Comparison of ENCODE assay signal across 11 cellular contexts in the genomic region with DNA sequence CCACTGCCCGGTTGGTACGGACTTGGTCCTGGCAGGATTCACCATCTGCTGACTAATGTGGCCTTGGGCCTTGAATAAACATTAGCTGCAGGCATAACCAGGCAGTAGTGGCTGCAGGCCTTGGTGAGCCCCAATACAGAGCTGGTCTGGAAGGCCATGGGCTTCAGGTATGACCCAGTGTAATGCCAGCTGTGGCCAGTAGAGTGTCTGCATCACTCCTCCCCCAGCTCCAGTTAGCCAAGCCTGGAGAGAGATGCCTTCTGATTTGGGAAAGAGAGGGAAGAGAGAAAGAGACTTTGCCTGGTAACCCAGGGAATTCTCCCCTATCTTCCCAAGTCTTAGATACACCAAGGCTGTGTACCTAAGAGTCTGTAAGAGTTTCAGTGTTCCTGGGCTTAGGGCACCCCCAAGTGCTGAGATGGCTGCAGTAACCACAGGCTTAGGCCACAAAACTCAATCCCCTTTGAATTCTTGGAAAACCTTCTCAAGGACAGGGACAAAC. TPM values are rescaled to one million over a fixed set of nuclear protein-coding genes. Genes with fewer than 3 reads are reported as not detected.
DNase-seq lines count a peak whose midpoint lies in the region; FAIRE-seq and TF ChIP-seq lines count a peak whose summit lies in the region.
"Had no signal": no experiment of that assay in that cellular context is flagged by ENCODE, and none has a peak within 500 bp of the region (broad histone marks: within the 10 kb centered on the region; RNA-seq: fewer than 3 reads in every experiment).

No MANE protein-coding gene starts in this region.

- H2BK12ac ChIP-seq in neuronal stem cell (ENCODE audit: low read length), result no peak overlapping the region

- no peak overlapping the region for H3K27ac Mint-ChIP-seq in Caco-2 (ENCODE audit: unreplicated experiment)
- H3K27ac Mint-ChIP-seq: activated T-cell treated with anti-CD3 and anti-CD28 coated beads, Interleukin-2, amount 50 U/mL, for 72 hours had no signal

- H3K9me3 Mint-ChIP-seq in Caco-2 (ENCODE audit: unreplicated experiment), result no peaks in the 10 kb centered on the region

- H3K9me3 ChIP-seq in Caco-2 (no peaks in the 10 kb centered on the region), liver (ENCODE audit: control insufficient read depth in 4 of 4, low read length in 3 of 4) (no peaks in the 10 kb centered on the region), neuronal stem cell (replicated peaks in 1 of 2; ENCODE audit: control insufficient read depth in 2 of 2, insufficient read depth in 1 of 2, low read depth in 1 of 2, low read length in 2 of 2) (no peaks in the 10 kb centered on the region), vagina (no peaks in the 10 kb centered on the region)

- intact Hi-C loops in Caco-2 (cut with micrococcal nuclease; ENCODE audit: unreplicated experiment) (loop anchor here (1.0 to 10.0 kb wide), 3 partner anchors 33 to 441 kb away; no protein-coding TSS in a partner anchor), vagina (cut with DNase I) (loop anchor here (10.0 kb wide), 1 partner anchor 61 kb away; no protein-coding TSS in a partner anchor)

- in situ Hi-C loops in astrocyte of the cerebellum (cut with HindIII; ENCODE audit: low sequenced_read_pairs), result no loop called here

- no peak overlapping the region for H4K8ac ChIP-seq in neuronal stem cell (ENCODE audit: low read depth, low read length)

- no peak overlapping the region for H2BK15ac ChIP-seq in neuronal stem cell (ENCODE audit: low read length)

- no peak overlapping the region for H2BK5ac ChIP-seq in neuronal stem cell (ENCODE audit: low read length)

- no peaks in the 10 kb centered on the region for H3K27me3 Mint-ChIP-seq in Caco-2 (ENCODE audit: insufficient read depth, unreplicated experiment)

- no peak for FAIRE-seq in HTR-8/SVneo (lab: Jason Lieb, UNC)

- no peaks in the 10 kb centered on the region for H3K79me1 ChIP-seq in neuronal stem cell (ENCODE audit: low read depth, low read length)

- H3K4me1 ChIP-seq in Caco-2 (peaks cover 8% of the 10 kb centered on the region; the same call in 1 of the 2 replicates), liver (ENCODE audit: control insufficient read depth in 4 of 4, insufficient read depth in 4 of 4, low read length in 3 of 4) (peaks cover 8 to 35% (median 28%) of the 10 kb centered on the region in 4 donors), neuronal stem cell (ENCODE audit: control insufficient read depth in 2 of 2, insufficient read depth in 1 of 2, low read depth in 1 of 2, low read length in 2 of 2) (peaks cover 0 to 4% of the 10 kb centered on the region in 2 donors), vagina (no peaks in the 10 kb centered on the region)

- peak overlapping the region; percentile 68 to 69 for H3K27ac ChIP-seq in liver (ENCODE audit: low read depth in 1 of 2, low read length in 2 of 2)
- no peak overlapping the region for H3K27ac ChIP-seq in neuronal stem cell (replicated peaks; ENCODE audit: low read length)
- H3K27ac ChIP-seq in vagina, result no peak overlapping the region
- H3K27ac ChIP-seq: heart left ventricle had no signal

- H2AK5ac ChIP-seq in neuronal stem cell (ENCODE audit: low read depth, low read length), result no peak overlapping the region

- H2AFZ ChIP-seq in neuronal stem cell (ENCODE audit: low read length), result no peak overlapping the region

- H3K4me1 Mint-ChIP-seq in Caco-2 (ENCODE audit: low read depth, unreplicated experiment), result peaks cover 1% of the 10 kb centered on the region

- no peak overlapping the region for H2BK120ac ChIP-seq in neuronal stem cell (ENCODE audit: low read depth, low read length)

- H3K23ac ChIP-seq in neuronal stem cell (ENCODE audit: low read depth, low read length, poor library complexity), result no peak overlapping the region

- TF ChIP-seq CTCF in Caco-2 (IDR thresholded peaks at IDR 0.05; ENCODE audit: insufficient read depth in 1 of 2, low read depth in 1 of 2, low read length in 1 of 2, severe bottlenecking in 1 of 2, unreplicated experiment in 1 of 2) (peak; percentile 46 to 67), HFF-Myc (IDR thresholded peaks at IDR 0.05; ENCODE audit: low read depth, low read length, missing control alignments) (peak; percentile 44), astrocyte of the cerebellum (IDR thresholded peaks at IDR 0.05; ENCODE audit: low read depth, low read length, missing control alignments) (peak; percentile 49), liver (IDR thresholded peaks at IDR 0.05; ENCODE audit: low read depth, low read length, missing input control) (peak; percentile 65), vagina (IDR thresholded peaks at IDR 0.05) (peak in 1 of 3 experiments; percentile 14)

- no peak overlapping the region for H3K18ac ChIP-seq in neuronal stem cell (ENCODE audit: low read length)

- H3K27me3 ChIP-seq in Caco-2 (replicated peaks; ENCODE audit: control insufficient read depth, insufficient read depth, low read length) (no peaks in the 10 kb centered on the region), liver (ENCODE audit: control insufficient read depth in 4 of 4, insufficient read depth in 4 of 4, low read length in 3 of 4) (no peaks in the 10 kb centered on the region), neuronal stem cell (ENCODE audit: control insufficient read depth in 3 of 3, insufficient read depth in 3 of 3, low read depth in 1 of 3, low read length in 3 of 3) (no peaks in the 10 kb centered on the region), vagina (no peaks in the 10 kb centered on the region)
- H3K27me3 ChIP-seq: heart left ventricle had no signal

- DNase-seq in Caco-2 (peak; percentile 48 to 51), HFF-Myc (ENCODE audit: extremely low read depth, low read depth) (no peak), astrocyte of the cerebellum (ENCODE audit: low read depth) (no peak), neuronal stem cell (ENCODE audit: low spot score) (no peak), NCI-H2107 (lab: John Stamatoyannopoulos, UW) (no peak), HTR-8/SVneo (ENCODE audit: insufficient read length, low spot score) (no peak), vagina (ENCODE audit: extremely low spot score in 2 of 2) (no peak)
- DNase-seq: heart left ventricle; stimulated activated CD4-positive, alpha-beta T cell treated with anti-CD3 and anti-CD28 coated beads, Interleukin-15, amount 100 ng/mL, for 24 hours had no signal

- POLR2A ChIA-PET in Caco-2 (lab: Charles Lee), result no interaction called here

- peak; percentile 69 to 76 for TF ChIP-seq RAD21 in liver (IDR thresholded peaks at IDR 0.05)

- H3K4me3 ChIP-seq in Caco-2 (ENCODE audit: low read depth, low read length) (no peak overlapping the region), HFF-Myc (replicated peaks; ENCODE audit: low read depth, low read length) (no peak overlapping the region), astrocyte of the cerebellum (ENCODE audit: low read depth, low read length) (no peak overlapping the region), liver (ENCODE audit: low read depth in 1 of 3, low read length in 3 of 3) (no peak overlapping the region), neuronal stem cell (ENCODE audit: low read length in 2 of 2) (no peak overlapping the region), vagina (no peak overlapping the region)
- H3K4me3 ChIP-seq: heart left ventricle had no signal

- H3K36me3 Mint-ChIP-seq in Caco-2 (ENCODE audit: insufficient read depth, unreplicated experiment), result no peaks in the 10 kb centered on the region

- H3K14ac ChIP-seq in neuronal stem cell (ENCODE audit: low read length), result no peak overlapping the region

- no peak overlapping the region for H3K4ac ChIP-seq in neuronal stem cell (ENCODE audit: low read length)

- BruUV-seq in Caco-2 (replicated peaks; lab: Mats Ljungman, UMichigan), result no TSS peak

- CTCF ChIA-PET in Caco-2 (lab: Charles Lee), result interaction anchor here (0.7 to 1.5 kb wide), 7 partner anchors 9 to 134 kb away, joined by 3 to 11 read pairs (median 4); no protein-coding TSS in a partner anchor

- TF ChIP-seq POLR2A in vagina (IDR thresholded peaks at IDR 0.05), result no peak

- H3K9ac ChIP-seq in liver (ENCODE audit: low read depth in 1 of 2, low read length in 2 of 2) (no peak overlapping the region), neuronal stem cell (ENCODE audit: low read depth, low read length, poor library complexity) (no peak overlapping the region)

- H3K36me3 ChIP-seq in Caco-2 (ENCODE audit: control insufficient read depth, insufficient read depth, low read length) (no peaks in the 10 kb centered on the region), liver (ENCODE audit: control insufficient read depth in 4 of 4, insufficient read depth in 3 of 4, low read depth in 1 of 4, low read length in 3 of 4) (no peaks in the 10 kb centered on the region), neuronal stem cell (replicated peaks in 1 of 2; ENCODE audit: control insufficient read depth in 2 of 2, insufficient read depth in 2 of 2, low read length in 2 of 2) (no peaks in the 10 kb centered on the region), vagina (no peaks in the 10 kb centered on the region)
- H3K36me3 ChIP-seq: heart left ventricle had no signal

- H4K91ac ChIP-seq in neuronal stem cell (ENCODE audit: low read depth, low read length, poor library complexity), result no peak overlapping the region

- WGBS in liver, result 35% methylated on average over 2 of the region's 2 CpGs
- no CpG with 5 or more reads among the region's 2 CpGs for WGBS in neuronal stem cell (ENCODE audit: extremely low coverage in 2 of 2, insufficient read length in 2 of 2, insufficient replicate concordance in 1 of 2), 2 donors

- no peak overlapping the region for H3K4me2 ChIP-seq in neuronal stem cell (ENCODE audit: insufficient read depth, low read length, poor library complexity, severe bottlenecking)

- no peak overlapping the region for H3K4me3 Mint-ChIP-seq in Caco-2 (ENCODE audit: unreplicated experiment)
- H3K4me3 Mint-ChIP-seq: activated T-cell treated with anti-CD3 and anti-CD28 coated beads, Interleukin-2, amount 50 U/mL, for 72 hours had no signal

TF ChIP-seq in liver, 16 proteins besides CTCF, POLR2A, EP300 and RAD21 (continues in another document):
- TF ChIP-seq FOXA1 (IDR thresholded peaks at IDR 0.05) (peak; percentile 66), SP1 (IDR thresholded peaks at IDR 0.05) (peak; percentile 66), TAF1 (conservative IDR thresholded peaks at IDR 0.05) (peak; percentile 25)

RNA-seq across cellular contexts. Expression of a gene that starts 5.6 kb away (rescaled TPM):
- total RNA-seq in Caco-2 (2022) (10.8 and 14.9 TPM in 2 replicates), liver (100 to 1,000 TPM; 456 to 485 TPM), vagina (2.0 TPM)
- 100 to 1,000 TPM; 127 to 266 TPM for polyA plus RNA-seq in liver
- 4.4 TPM for polyA plus RNA-seq in neuronal stem cell (2013, experiment 1 of 2)
- 4.7 TPM for polyA plus RNA-seq in neuronal stem cell (2013, experiment 2 of 2)

RNA-seq across cellular contexts. Expression of a gene that starts 19.1 kb away (rescaled TPM):
- total RNA-seq in Caco-2 (2022), result 12.0 and 14.9 TPM in 2 replicates
- 1 to 10 TPM; 6.3 to 8.7 TPM for total RNA-seq in liver
- 1 to 10 TPM; 1.6 to 2.5 TPM for polyA plus RNA-seq in liver
- polyA plus RNA-seq in neuronal stem cell (2013, experiment 1 of 2), result 18.0 TPM
- 17.4 TPM for polyA plus RNA-seq in neuronal stem cell (2013, experiment 2 of 2)
- 13.8 TPM for total RNA-seq in vagina

Comparison
In these comparisons a context has a peak if more than half of its experiments do, and no peak if none do; other contexts are left out.
1. DNase-seq: peak in Caco-2 (2 of 2); none in HFF-Myc (single experiment), astrocyte of the cerebellum (single experiment), neuronal stem cell (single experiment), NCI-H2107 (single experiment), HTR-8/SVneo (single experiment) and vagina (0 of 2).
2. H3K27ac ChIP-seq: peak in liver (2 of 2); none in neuronal stem cell (single experiment) and vagina (single experiment).
3. RNA of a gene that starts 5.6 kb away (total RNA-seq): 456 to 485 TPM in liver; 10.8 to 14.9 TPM in Caco-2 and 2.0 TPM in vagina (single experiment); every median in the first group is over 10 times any median in the second.